In genomic region chr18:42274488-42275137, GRCh38 we compare ENCODE assay signal across 11 cellular contexts.
A peak's percentile ranks its signal among the peaks of the same experiment; 100 is the strongest.
DNase-seq lines count a peak whose midpoint lies in the region; ATAC-seq and TF ChIP-seq lines count a peak whose summit lies in the region.
"Had no signal": no experiment of that assay in that cellular context is flagged by ENCODE, and none has a peak within 500 bp of the region (broad histone marks: within the 10 kb centered on the region; RNA-seq: fewer than 3 reads in every experiment).

No MANE protein-coding gene starts in this region.

- H3K4me3 ChIP-seq in fibroblast of the aortic adventitia (ENCODE audit: low read depth, low read length) = no peak overlapping the region
- H3K4me3 ChIP-seq: lower lobe of right lung had no signal

- no peak overlapping the region for H3K27ac Mint-ChIP-seq in stimulated activated effector memory CD8-positive, alpha-beta T cell treated with anti-CD3 and anti-CD28 coated beads, Interleukin-12 subunit alpha, Interleukin-12 subunit beta, amount 100 ng/mL, for 72 hours

- no peaks in the 10 kb centered on the region for H3K4me1 Mint-ChIP-seq in stimulated activated effector memory CD8-positive, alpha-beta T cell treated with anti-CD3 and anti-CD28 coated beads, Interleukin-12 subunit alpha, Interleukin-12 subunit beta, amount 100 ng/mL, for 72 hours

- H3K9me3 Mint-ChIP-seq in stimulated activated effector memory CD8-positive, alpha-beta T cell treated with anti-CD3 and anti-CD28 coated beads, Interleukin-12 subunit alpha, Interleukin-12 subunit beta, amount 100 ng/mL, for 72 hours = peaks cover 2% of the 10 kb centered on the region

- DNase-seq in AML-193 (lab: John Stamatoyannopoulos, UW) (peak; percentile 4 to 8), NCI-H69 (lab: John Stamatoyannopoulos, UW) (peak; percentile 90), fibroblast of the aortic adventitia (ENCODE audit: low read depth) (peak; percentile 45), midbrain (lab: John Stamatoyannopoulos, UW) (no peak)
- DNase-seq in stimulated activated effector memory CD8-positive, alpha-beta T cell treated with anti-CD3 and anti-CD28 coated beads, Interleukin-12 subunit alpha, Interleukin-12 subunit beta, amount 100 ng/mL, for 72 hours (ENCODE audit: low spot score in 2 of 2) = no peak
- no peak for DNase-seq in stimulated activated naive CD8-positive, alpha-beta T cell treated with anti-CD3 and anti-CD28 coated beads, Interleukin-15, Interleukin-2, amounts not matched to agents 100 U/mL and 50 U/mL, for 24 hours
- DNase-seq: activated gamma-delta T cell, lower lobe of right lung, NCI-H187 treated with DMSO at 0.1 percent for 48 hours had no signal

- TF ChIP-seq CTCF in fibroblast of the aortic adventitia (IDR thresholded peaks at IDR 0.05; ENCODE audit: insufficient read depth, low read length) = peak; percentile 27

- ATAC-seq in GM21529 (IDR thresholded peaks at IDR 0.05; ENCODE audit: unreplicated experiment) (peak; percentile 59), GM21447 (IDR thresholded peaks at IDR 0.05; ENCODE audit: unreplicated experiment) (no peak)
- no peak for ATAC-seq in stimulated activated effector memory CD8-positive, alpha-beta T cell treated with anti-CD3 and anti-CD28 coated beads, Interleukin-12 subunit alpha, Interleukin-12 subunit beta, amount 100 ng/mL, for 72 hours
- no peak for ATAC-seq in stimulated activated naive CD8-positive, alpha-beta T cell treated with anti-CD3 and anti-CD28 coated beads, Interleukin-15, Interleukin-2, amounts not matched to agents 100 U/mL and 50 U/mL, for 24 hours
- ATAC-seq: lower lobe of right lung had no signal

- no peak overlapping the region for H3K4me3 Mint-ChIP-seq in stimulated activated effector memory CD8-positive, alpha-beta T cell treated with anti-CD3 and anti-CD28 coated beads, Interleukin-12 subunit alpha, Interleukin-12 subunit beta, amount 100 ng/mL, for 72 hours

- H3K36me3 Mint-ChIP-seq in stimulated activated effector memory CD8-positive, alpha-beta T cell treated with anti-CD3 and anti-CD28 coated beads, Interleukin-12 subunit alpha, Interleukin-12 subunit beta, amount 100 ng/mL, for 72 hours = no peaks in the 10 kb centered on the region

Comparison
In these comparisons a context has a peak if more than half of its experiments do, and no peak if none do; other contexts are left out.
1. DNase-seq: peak in AML-193 (2 of 2), NCI-H69 (single experiment) and fibroblast of the aortic adventitia (single experiment); none in midbrain (single experiment), stimulated activated effector memory CD8-positive, alpha-beta T cell treated with anti-CD3 and anti-CD28 coated beads, Interleukin-12 subunit alpha, Interleukin-12 subunit beta, amount 100 ng/mL, for 72 hours (0 of 2) and stimulated activated naive CD8-positive, alpha-beta T cell treated with anti-CD3 and anti-CD28 coated beads, Interleukin-15, Interleukin-2, amounts not matched to agents 100 U/mL and 50 U/mL, for 24 hours (single experiment).